Comparison of ENCODE assay signal across 1 cellular context in genomic region chr14:67646136-67646535, GRCh38.
A peak's percentile ranks its signal among the peaks of the same experiment; 100 is the strongest.
TF ChIP-seq lines count a peak whose summit lies in the region.

No MANE protein-coding gene starts in this region.

TF ChIP-seq in HepG2, 621 proteins besides CTCF, POLR2A, EP300 and RAD21:
- TF ChIP-seq MAFK (conservative IDR thresholded peaks at IDR 0.05 in 1 of 2, IDR thresholded peaks at IDR 0.05 in 1 of 2; ENCODE audit: low read length in 2 of 2) (peak; percentile 24 to 45; a peak in 2 of 4 replicates), ARID5B (CRISPR knock-in tag; IDR thresholded peaks at IDR 0.05) (no peak)
